In the genomic region with DNA sequence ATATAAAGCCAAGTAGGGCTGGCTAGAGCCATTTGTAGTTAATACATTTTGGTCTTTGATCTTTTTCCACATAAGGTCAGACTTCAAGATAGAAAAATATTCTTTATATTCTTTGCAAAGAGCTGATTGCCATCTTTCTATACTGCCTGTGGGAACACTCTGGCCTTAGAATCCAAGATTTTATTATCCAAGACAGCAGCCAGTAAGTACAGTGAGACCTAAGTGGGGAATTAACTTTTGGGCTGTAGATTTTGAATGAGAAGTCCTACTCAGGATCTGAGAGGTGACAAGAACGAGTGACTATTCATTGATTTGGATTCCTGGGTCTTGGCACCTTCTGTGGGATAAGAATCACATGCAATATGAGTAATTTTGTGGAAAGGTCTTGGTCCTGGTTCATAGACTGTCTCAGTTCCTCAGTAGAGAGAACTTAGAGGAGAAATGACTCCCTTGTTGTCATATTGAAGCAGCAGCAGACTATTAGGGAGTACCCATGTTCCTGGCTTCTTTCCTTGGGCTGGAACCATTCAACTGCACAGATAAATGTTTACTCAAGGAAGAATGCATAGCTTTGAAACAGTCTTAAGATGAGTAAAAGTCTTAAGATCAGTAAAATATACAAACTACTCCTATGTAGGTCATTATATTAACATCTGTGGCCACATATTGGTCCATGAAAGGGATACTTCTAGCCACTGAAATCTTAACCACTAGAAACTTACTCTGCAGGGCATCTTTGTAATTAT, we compare ENCODE assay signal across 12 cellular contexts.
DNase-seq lines count a peak whose midpoint lies in the region; ATAC-seq, FAIRE-seq and TF ChIP-seq lines count a peak whose summit lies in the region.
"Had no signal": no experiment of that assay in that cellular context is flagged by ENCODE, and none has a peak within 500 bp of the region (broad histone marks: within the 10 kb centered on the region; RNA-seq: fewer than 3 reads in every experiment).

No MANE protein-coding gene starts in this region.

- H3K27ac Mint-ChIP-seq in activated T-cell treated with anti-CD3 and anti-CD28 coated beads, Interleukin-2, amount 50 U/mL, for 72 hours = no peak overlapping the region
- H3K27ac Mint-ChIP-seq: stimulated activated naive CD8-positive, alpha-beta T cell treated with anti-CD3 and anti-CD28 coated beads, Interleukin-15, Interleukin-2, amounts not matched to agents 100 ng/mL and 50 ng/mL, for 24 hours had no signal

- no peak for TF ChIP-seq CTCF in esophagus muscularis mucosa (IDR thresholded peaks at IDR 0.05)
- TF ChIP-seq CTCF in uterus (IDR thresholded peaks at IDR 0.05) = no peak

- H3K9me3 ChIP-seq in esophagus muscularis mucosa = no peaks in the 10 kb centered on the region
- no peaks in the 10 kb centered on the region for H3K9me3 ChIP-seq in mucosa of rectum (ENCODE audit: control insufficient read depth in 2 of 2, low read length in 2 of 2)
- H3K9me3 ChIP-seq in uterus = no peaks in the 10 kb centered on the region

- no peaks in the 10 kb centered on the region for H3K27me3 ChIP-seq in esophagus muscularis mucosa
- no peaks in the 10 kb centered on the region for H3K27me3 ChIP-seq in mucosa of rectum (ENCODE audit: control insufficient read depth in 2 of 2, insufficient read depth in 2 of 2, low read length in 2 of 2)
- no peaks in the 10 kb centered on the region for H3K27me3 ChIP-seq in uterus

- peaks cover 8 to 69% (median 52%) of the 10 kb centered on the region in 4 donors for H3K4me1 ChIP-seq in esophagus muscularis mucosa
- peaks cover 17 to 35% of the 10 kb centered on the region in 2 donors for H3K4me1 ChIP-seq in mucosa of rectum (ENCODE audit: control insufficient read depth in 2 of 2, insufficient read depth in 2 of 2, low read length in 2 of 2)
- H3K4me1 ChIP-seq in uterus = peaks cover 6% of the 10 kb centered on the region in 2 donors

- no peaks in the 10 kb centered on the region for H3K9me3 Mint-ChIP-seq in activated T-cell treated with anti-CD3 and anti-CD28 coated beads, Interleukin-2, amount 50 U/mL, for 72 hours
- H3K9me3 Mint-ChIP-seq: central memory CD8-positive, alpha-beta T cell; stimulated activated naive CD8-positive, alpha-beta T cell treated with anti-CD3 and anti-CD28 coated beads, Interleukin-15, Interleukin-2, amounts not matched to agents 100 ng/mL and 50 ng/mL, for 24 hours had no signal

- WGBS in esophagus muscularis mucosa = 50% methylated on average over 1 of the region's 1 CpG

- intact Hi-C loops in esophagus muscularis mucosa (cut with DNase I) (no loop called here), uterus (cut with DNase I; ENCODE audit: low total_unique reads) (no loop called here)

- FAIRE-seq in HTR-8/SVneo (lab: Jason Lieb, UNC) = peak; percentile 23

- DNase-seq in HTR-8/SVneo (ENCODE audit: insufficient read length, low spot score) (no peak), esophagus muscularis mucosa (ENCODE audit: extremely low spot score) (no peak), uterus (no peak)
- DNase-seq in activated T-cell treated with anti-CD3 and anti-CD28 coated beads, Interleukin-2, amount 50 U/mL, for 72 hours = no peak
- DNase-seq: activated naive CD4-positive, alpha-beta T cell treated with anti-CD3 and anti-CD28 coated beads, Interleukin-2, amount 50 U/mL, for 16 hours; NCI-H345; WERI-Rb-1 had no signal

- H3K9ac ChIP-seq in mucosa of rectum (ENCODE audit: low read depth in 1 of 2, low read length in 2 of 2) = no peak overlapping the region

- ATAC-seq in GM21423 (IDR thresholded peaks at IDR 0.05; ENCODE audit: unreplicated experiment) (no peak), GM19324 (IDR thresholded peaks at IDR 0.05; ENCODE audit: low FRiP score, unreplicated experiment) (no peak)
- no peak for ATAC-seq in activated T-cell treated with anti-CD3 and anti-CD28 coated beads, Interleukin-2, amount 50 U/mL, for 72 hours (replicated peaks in 1 of 2)

- H3K27me3 Mint-ChIP-seq in activated T-cell treated with anti-CD3 and anti-CD28 coated beads, Interleukin-2, amount 50 U/mL, for 72 hours (ENCODE audit: low read depth) = no peaks in the 10 kb centered on the region
- H3K27me3 Mint-ChIP-seq: central memory CD8-positive, alpha-beta T cell; stimulated activated naive CD8-positive, alpha-beta T cell treated with anti-CD3 and anti-CD28 coated beads, Interleukin-15, Interleukin-2, amounts not matched to agents 100 ng/mL and 50 ng/mL, for 24 hours had no signal

- no peaks in the 10 kb centered on the region for H3K4me1 Mint-ChIP-seq in activated T-cell treated with anti-CD3 and anti-CD28 coated beads, Interleukin-2, amount 50 U/mL, for 72 hours (ENCODE audit: low read depth)
- H3K4me1 Mint-ChIP-seq: central memory CD8-positive, alpha-beta T cell had no signal

- no peak overlapping the region for H3K4me3 ChIP-seq in esophagus muscularis mucosa
- H3K4me3 ChIP-seq in mucosa of rectum (ENCODE audit: low read length in 2 of 2) = peak overlapping the region in 1 of 2 donors; percentile 4
- H3K4me3 ChIP-seq in uterus = no peak overlapping the region

- H3K36me3 Mint-ChIP-seq in activated T-cell treated with anti-CD3 and anti-CD28 coated beads, Interleukin-2, amount 50 U/mL, for 72 hours (ENCODE audit: insufficient read depth in 2 of 2) = no peaks in the 10 kb centered on the region

- no peak overlapping the region for H3K4me3 Mint-ChIP-seq in activated T-cell treated with anti-CD3 and anti-CD28 coated beads, Interleukin-2, amount 50 U/mL, for 72 hours
- H3K4me3 Mint-ChIP-seq: central memory CD8-positive, alpha-beta T cell; stimulated activated naive CD8-positive, alpha-beta T cell treated with anti-CD3 and anti-CD28 coated beads, Interleukin-15, Interleukin-2, amounts not matched to agents 100 ng/mL and 50 ng/mL, for 24 hours had no signal

- no peaks in the 10 kb centered on the region for H3K36me3 ChIP-seq in esophagus muscularis mucosa
- H3K36me3 ChIP-seq in mucosa of rectum (ENCODE audit: control insufficient read depth in 2 of 2, insufficient read depth in 2 of 2, low read length in 2 of 2) = no peaks in the 10 kb centered on the region
- no peaks in the 10 kb centered on the region for H3K36me3 ChIP-seq in uterus
- H3K36me3 ChIP-seq: WERI-Rb-1 had no signal

- TF ChIP-seq EP300 in esophagus muscularis mucosa (IDR thresholded peaks at IDR 0.05) = no peak

- H3K27ac ChIP-seq in esophagus muscularis mucosa (replicated peaks in 1 of 4) (peak overlapping the region; percentile 38 to 67 (median 64)), mucosa of rectum (ENCODE audit: low read depth in 2 of 2, low read length in 2 of 2) (peak overlapping the region; percentile 71 to 76), uterus (peak overlapping the region; percentile 80 to 86)
- H3K27ac ChIP-seq: WERI-Rb-1 had no signal

- no peak for TF ChIP-seq POLR2A in esophagus muscularis mucosa (IDR thresholded peaks at IDR 0.05; ENCODE audit: low read depth)
- TF ChIP-seq POLR2A in uterus (IDR thresholded peaks at IDR 0.05) = no peak
